ENCODE assay signal across 17 cellular contexts in genomic region chr6:118921084-118921483, GRCh38. TPM values are rescaled to one million over a fixed set of nuclear protein-coding genes. Genes with fewer than 3 reads are reported as not detected.
DNase-seq lines count a peak whose midpoint lies in the region; ATAC-seq and TF ChIP-seq lines count a peak whose summit lies in the region.
"Had no signal": no experiment of that assay in that cellular context is flagged by ENCODE, and none has a peak within 500 bp of the region (broad histone marks: within the 10 kb centered on the region; RNA-seq: fewer than 3 reads in every experiment).

No MANE protein-coding gene starts in this region.

- peaks cover 5% of the 10 kb centered on the region for H3K4me1 Mint-ChIP-seq in T-helper 17 cell
- H3K4me1 Mint-ChIP-seq in stimulated activated effector memory CD8-positive, alpha-beta T cell treated with anti-CD3 and anti-CD28 coated beads, Interleukin-12 subunit alpha, Interleukin-12 subunit beta, amount 100 ng/mL, for 72 hours: peaks cover 2% of the 10 kb centered on the region
- H3K4me1 Mint-ChIP-seq: GM23338 had no signal

- no peaks in the 10 kb centered on the region for H3K9me3 ChIP-seq in T-helper 17 cell (ENCODE audit: control insufficient read depth, low read length, poor library complexity, severe bottlenecking)
- H3K9me3 ChIP-seq in testis: no peaks in the 10 kb centered on the region
- H3K9me3 ChIP-seq: BE2C, Caco-2 had no signal

- no peak overlapping the region for H3K4me3 Mint-ChIP-seq in T-helper 17 cell
- no peak overlapping the region for H3K4me3 Mint-ChIP-seq in stimulated activated effector memory CD8-positive, alpha-beta T cell treated with anti-CD3 and anti-CD28 coated beads, Interleukin-12 subunit alpha, Interleukin-12 subunit beta, amount 100 ng/mL, for 72 hours
- H3K4me3 Mint-ChIP-seq: CD4-positive, alpha-beta T cell; GM23338 had no signal

- TF ChIP-seq CTCF in testis (IDR thresholded peaks at IDR 0.05): no peak

- no peak for DNase-seq in T-helper 17 cell
- DNase-seq in stimulated activated effector memory CD8-positive, alpha-beta T cell treated with anti-CD3 and anti-CD28 coated beads, Interleukin-12 subunit alpha, Interleukin-12 subunit beta, amount 100 ng/mL, for 72 hours (ENCODE audit: low spot score in 2 of 2): no peak
- DNase-seq in testis: no peak
- DNase-seq in Right ventricle myocardium inferior (ENCODE audit: missing footprints): no peak
- DNase-seq in effector CD4-positive, alpha-beta T cell: no peak
- DNase-seq: ACHN; BE2C; C1 segment of cervical spinal cord; Caco-2; CD4-positive, alpha-beta T cell; GF-D8; HCEC 1CT; IMR-90 had no signal

- no peaks in the 10 kb centered on the region for H3K9me3 Mint-ChIP-seq in stimulated activated effector memory CD8-positive, alpha-beta T cell treated with anti-CD3 and anti-CD28 coated beads, Interleukin-12 subunit alpha, Interleukin-12 subunit beta, amount 100 ng/mL, for 72 hours
- H3K9me3 Mint-ChIP-seq: CD4-positive, alpha-beta T cell; GM23338 had no signal

- H3K27ac Mint-ChIP-seq in T-helper 17 cell: peak overlapping the region; percentile 19
- no peak overlapping the region for H3K27ac Mint-ChIP-seq in stimulated activated effector memory CD8-positive, alpha-beta T cell treated with anti-CD3 and anti-CD28 coated beads, Interleukin-12 subunit alpha, Interleukin-12 subunit beta, amount 100 ng/mL, for 72 hours
- H3K27ac Mint-ChIP-seq: CD4-positive, alpha-beta T cell; GM23338 had no signal

- no peaks in the 10 kb centered on the region for H3K27me3 ChIP-seq in testis
- H3K27me3 ChIP-seq: BE2C had no signal

- 91 to 100% methylated on average over 1 of the region's 1 CpG for WGBS in testis, 2 donors

- no peaks in the 10 kb centered on the region for H3K36me3 ChIP-seq in testis (ENCODE audit: low read depth, missing control alignments)

- peaks cover 2% of the 10 kb centered on the region for H3K36me3 Mint-ChIP-seq in T-helper 17 cell (ENCODE audit: low read depth)
- H3K36me3 Mint-ChIP-seq in stimulated activated effector memory CD8-positive, alpha-beta T cell treated with anti-CD3 and anti-CD28 coated beads, Interleukin-12 subunit alpha, Interleukin-12 subunit beta, amount 100 ng/mL, for 72 hours: peaks cover 91% of the 10 kb centered on the region

- no peak overlapping the region for H3K4me3 ChIP-seq in testis
- H3K4me3 ChIP-seq: GM23338, K562 had no signal

- no peaks in the 10 kb centered on the region for H3K27me3 Mint-ChIP-seq in T-helper 17 cell
- H3K27me3 Mint-ChIP-seq: CD4-positive, alpha-beta T cell had no signal

- intact Hi-C loops in testis (cut with DNase I; ENCODE audit: low total_unique reads): no loop called here
- intact Hi-C loops in Right ventricle myocardium inferior (cut with DNase I): no loop called here

- no peak for TF ChIP-seq POLR2A in testis (IDR thresholded peaks at IDR 0.05)

- ATAC-seq in GM19023 (IDR thresholded peaks at IDR 0.05; ENCODE audit: unreplicated experiment) (peak; percentile 55), HG02870 (IDR thresholded peaks at IDR 0.05; ENCODE audit: unreplicated experiment) (peak; percentile 94), T-helper 17 cell (no peak), Right ventricle myocardium inferior (no peak)
- ATAC-seq in stimulated activated effector memory CD8-positive, alpha-beta T cell treated with anti-CD3 and anti-CD28 coated beads, Interleukin-12 subunit alpha, Interleukin-12 subunit beta, amount 100 ng/mL, for 72 hours: peak; percentile 24
- ATAC-seq: GM23338, K562 had no signal

- H3K27ac ChIP-seq in testis: no peak overlapping the region

- no peaks in the 10 kb centered on the region for H3K4me1 ChIP-seq in testis
- H3K4me1 ChIP-seq: BE2C, Caco-2 had no signal

RNA-seq across cellular contexts. Expression of gene MCM9, which starts 13.9 kb away (rescaled TPM):
- total RNA-seq in T-helper 17 cell: 10 to 100 TPM; 30.0 to 37.2 TPM
- total RNA-seq in testis: 10 to 100 TPM; 19.2 to 25.1 TPM
- polyA plus RNA-seq in testis (ENCODE audit: insufficient read depth, low read depth, low replicate concordance): 14.0 TPM
- 4.5 TPM for total RNA-seq in Right ventricle myocardium inferior

RNA-seq across cellular contexts. Expression of gene ASF1A, which starts 27.1 kb away (rescaled TPM):
- 10 to 100 TPM; 14.4 to 20.6 TPM for total RNA-seq in T-helper 17 cell
- total RNA-seq in testis: 10 to 100 TPM; 11.1 to 16.6 TPM
- polyA plus RNA-seq in testis (ENCODE audit: insufficient read depth, low read depth, low replicate concordance): 13.0 TPM
- 21.7 TPM for total RNA-seq in Right ventricle myocardium inferior

Comparison
In these comparisons a context has a peak if more than half of its experiments do, and no peak if none do; other contexts are left out.
1. ATAC-seq: peak in GM19023 (single experiment), HG02870 (single experiment) and stimulated activated effector memory CD8-positive, alpha-beta T cell treated with anti-CD3 and anti-CD28 coated beads, Interleukin-12 subunit alpha, Interleukin-12 subunit beta, amount 100 ng/mL, for 72 hours (single experiment); none in T-helper 17 cell (single experiment) and Right ventricle myocardium inferior (single experiment).